8 cellular contexts compared by ENCODE assay signal in the genomic region with DNA sequence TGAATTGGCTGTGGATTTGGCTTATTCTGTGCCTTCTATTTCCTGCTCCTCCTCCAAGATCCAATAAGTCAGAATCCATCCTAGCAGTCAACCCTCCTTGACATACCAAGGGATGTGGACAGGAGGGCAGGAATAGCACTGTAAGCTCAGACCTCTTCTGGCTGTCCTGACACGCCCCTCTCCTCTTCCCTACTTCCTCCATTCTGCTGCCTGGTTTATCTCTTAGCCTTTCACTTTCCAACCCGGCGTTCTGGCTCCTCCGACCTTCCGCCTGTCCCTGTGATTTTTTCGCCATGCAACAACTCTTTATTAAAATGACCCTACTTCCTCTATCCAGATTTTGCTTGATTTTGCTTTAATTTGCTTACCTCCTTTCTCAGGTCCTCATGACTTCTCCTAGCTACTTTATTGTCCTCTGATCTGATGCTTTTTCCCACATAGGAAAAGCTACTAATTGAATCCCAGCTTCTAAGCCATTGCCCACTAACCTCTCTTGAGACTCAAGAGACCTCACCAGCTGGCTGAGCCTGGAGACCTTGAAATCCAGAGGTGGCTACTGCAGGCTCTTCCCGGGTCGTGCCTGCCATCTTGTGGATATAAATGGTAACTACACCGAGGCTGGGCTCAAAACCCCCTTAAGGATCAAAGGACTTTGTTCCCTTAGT.
DNase-seq lines count a peak whose midpoint lies in the region; ATAC-seq, FAIRE-seq and TF ChIP-seq lines count a peak whose summit lies in the region.

No MANE protein-coding gene starts in this region.

- no peak overlapping the region for H3K4me3 Mint-ChIP-seq in Calu3 (ENCODE audit: low read depth, unreplicated experiment)

- H3K9me3 Mint-ChIP-seq in Calu3 (ENCODE audit: low read depth, unreplicated experiment) = no peaks in the 10 kb centered on the region

- no peak overlapping the region for H3K27ac Mint-ChIP-seq in Calu3 (ENCODE audit: unreplicated experiment)

- H3K27ac ChIP-seq in parathyroid adenoma = no peak overlapping the region

- peak; percentile 92 for TF ChIP-seq CTCF in Calu3 (IDR thresholded peaks at IDR 0.05; ENCODE audit: unreplicated experiment)
- peak; percentile 90 for TF ChIP-seq CTCF in parathyroid adenoma (IDR thresholded peaks at IDR 0.05)

- CTCF ChIA-PET in Calu3 (lab: Charles Lee) = interaction anchor here (0.6 to 1.9 kb wide), 4 partner anchors 16 to 1385 kb away, joined by 3 to 7 read pairs (median 7); no protein-coding TSS in a partner anchor

- no peak overlapping the region for H3K9ac ChIP-seq in parathyroid adenoma

- no peaks in the 10 kb centered on the region for H3K79me2 ChIP-seq in parathyroid adenoma

- H3K27me3 ChIP-seq in parathyroid adenoma (ENCODE audit: control insufficient read depth, insufficient read depth, low read length) = no peaks in the 10 kb centered on the region

- H3K36me3 Mint-ChIP-seq in Calu3 (ENCODE audit: insufficient read depth, unreplicated experiment) = no peaks in the 10 kb centered on the region

- H3K4me1 Mint-ChIP-seq in Calu3 (ENCODE audit: low read depth, unreplicated experiment) = peaks cover 8% of the 10 kb centered on the region

- BruUV-seq in Calu3 (replicated peaks; lab: Mats Ljungman, UMichigan) = no TSS peak

- DNase-seq in Calu3 (peak; percentile 76), NOMO-1 treated with dmso at 0.1 percent for 144 hours (lab: John Stamatoyannopoulos, UW; ENCODE audit: unreplicated experiment) (peak; percentile 15), frontal cortex (ENCODE audit: low spot score in 2 of 2) (peak; percentile 2 to 34)
- peak; percentile 61 to 72 for DNase-seq in activated T-cell treated with anti-CD3 and anti-CD28 coated beads, Interleukin-2, amount 50 U/mL, for 48 hours

- no peak overlapping the region for H3K4me2 ChIP-seq in parathyroid adenoma (ENCODE audit: low read length)

- no peaks in the 10 kb centered on the region for H3K36me3 ChIP-seq in parathyroid adenoma (ENCODE audit: control insufficient read depth, insufficient read depth, low read length)

- peaks cover 16% of the 10 kb centered on the region for H3K27me3 Mint-ChIP-seq in Calu3 (ENCODE audit: unreplicated experiment)

- intact Hi-C loops in Calu3 (cut with micrococcal nuclease; ENCODE audit: unreplicated experiment) = loop anchor here (1.0 to 10.0 kb wide), 4 partner anchors 603 to 1040 kb away; partner anchors contain the start of gene DLGAP1

- H3K9me3 ChIP-seq in parathyroid adenoma (ENCODE audit: control insufficient read depth, low read length) = no peaks in the 10 kb centered on the region

- H2AFZ ChIP-seq in parathyroid adenoma = no peak overlapping the region

- ATAC-seq in GM19455 (IDR thresholded peaks at IDR 0.05; ENCODE audit: unreplicated experiment) = peak; percentile 83
- peak; percentile 75 for ATAC-seq in HG03571 (IDR thresholded peaks at IDR 0.05; ENCODE audit: unreplicated experiment)
- no peak for ATAC-seq in GM19035 (IDR thresholded peaks at IDR 0.05; ENCODE audit: unreplicated experiment)

- H3K4me3 ChIP-seq in parathyroid adenoma (ENCODE audit: low read depth, low read length) = no peak overlapping the region

- FAIRE-seq in frontal cortex (lab: Jason Lieb, UNC) = no peak

- no peaks in the 10 kb centered on the region for H3K4me1 ChIP-seq in parathyroid adenoma

Comparison
In these comparisons a context has a peak if more than half of its experiments do, and no peak if none do; other contexts are left out.
1. DNase-seq: peak in every context shown above with its lines; median percentile 76 in Calu3; 66 in activated T-cell treated with anti-CD3 and anti-CD28 coated beads, Interleukin-2, amount 50 U/mL, for 48 hours; 18 in frontal cortex; 15 in NOMO-1 treated with dmso at 0.1 percent for 144 hours.